ENCODE assay signal across 1 cellular context in genomic region chr10:125118701-125119100, GRCh38.
TF ChIP-seq lines count a peak whose summit lies in the region.

No MANE protein-coding gene starts in this region.

TF ChIP-seq in GM23338, 12 proteins besides CTCF, POLR2A, EP300 and RAD21 (continued from another document):
- TF ChIP-seq REST (IDR thresholded peaks at IDR 0.05; ENCODE audit: unreplicated experiment) (no peak), STAT1 (IDR thresholded peaks at IDR 0.05; ENCODE audit: unreplicated experiment) (no peak), ZNF114 (CRISPR knock-in tag; IDR thresholded peaks at IDR 0.05) (no peak), ZNF331 (CRISPR knock-in tag; IDR thresholded peaks at IDR 0.05; ENCODE audit: low read depth) (no peak), EZH2 (IDR thresholded peaks at IDR 0.05; ENCODE audit: low read depth, unreplicated experiment) (no peak), ZNF462 (CRISPR knock-in tag; IDR thresholded peaks at IDR 0.05) (no peak), CREB1 (CRISPR knock-in tag; IDR thresholded peaks at IDR 0.05; ENCODE audit: low read depth) (no peak), JUNB (IDR thresholded peaks at IDR 0.05; ENCODE audit: unreplicated experiment) (no peak), EZH2phosphoT487 (IDR thresholded peaks at IDR 0.05; ENCODE audit: unreplicated experiment) (no peak)
